Comparison of ENCODE assay signal across 8 cellular contexts in the genomic region with DNA sequence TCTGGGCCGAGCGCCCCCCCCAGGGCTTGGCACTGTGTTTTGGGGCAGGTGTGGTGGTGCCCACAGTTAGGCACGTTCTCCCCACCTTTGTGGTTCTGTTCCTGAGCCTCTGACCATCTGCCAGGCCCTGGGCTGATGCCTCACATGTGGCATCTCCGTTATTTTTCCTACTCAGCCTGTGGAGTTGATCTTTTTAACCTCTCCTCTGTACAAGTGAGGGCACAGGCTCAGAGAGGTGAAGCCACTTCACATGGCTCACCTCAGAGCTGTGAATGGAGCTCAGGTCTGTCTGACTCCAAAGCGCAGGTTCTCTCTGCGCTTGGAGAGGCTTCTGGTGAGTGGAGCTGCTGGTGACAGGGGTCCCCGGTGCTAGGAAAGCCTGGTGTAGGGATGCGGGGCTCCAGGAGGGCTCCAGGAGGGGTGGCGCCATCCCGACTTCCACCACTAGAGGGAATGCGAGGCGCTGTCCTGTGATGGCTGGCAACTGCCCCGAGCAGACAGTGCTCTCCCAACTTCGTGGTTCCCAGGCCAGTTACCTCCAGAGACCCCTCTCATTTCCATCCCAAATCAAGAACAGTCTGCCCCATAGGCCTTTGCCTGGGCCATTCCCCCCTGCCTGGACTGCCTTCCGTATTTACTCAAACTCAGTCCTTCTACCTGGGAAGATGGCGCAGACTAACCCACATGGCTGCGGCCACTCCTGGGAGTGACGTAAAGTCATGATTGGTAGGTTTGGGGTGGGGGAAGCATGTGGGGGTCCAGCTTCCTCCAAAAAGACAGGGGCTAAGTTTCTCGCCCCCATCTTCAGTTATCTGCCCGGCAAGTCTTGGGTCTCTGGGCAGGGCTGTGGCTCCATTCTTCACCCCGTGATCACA. TPM values are rescaled to one million over a fixed set of nuclear protein-coding genes. Genes with fewer than 3 reads are reported as not detected.
DNase-seq lines count a peak whose midpoint lies in the region; ATAC-seq and TF ChIP-seq lines count a peak whose summit lies in the region.

No MANE protein-coding gene starts in this region.

- BruUV-seq in Caco-2 (replicated peaks; lab: Mats Ljungman, UMichigan), result no TSS peak

- POLR2A ChIA-PET in Caco-2 (lab: Charles Lee), result no interaction called here
- POLR2A ChIA-PET in activated CD4-positive, alpha-beta memory T cell treated with anti-CD3 and anti-CD28 coated beads, Interleukin-2, amount 10 ng/mL, durations not matched to agents 7 days and 5 days (lab: Charles Lee), result no interaction called here

- H3K9me3 Mint-ChIP-seq in Caco-2 (ENCODE audit: unreplicated experiment) (no peaks in the 10 kb centered on the region), neural crest cell (no peaks in the 10 kb centered on the region)
- H3K9me3 Mint-ChIP-seq in activated CD4-positive, alpha-beta memory T cell treated with anti-CD3 and anti-CD28 coated beads, Interleukin-2, amount 10 ng/mL, durations not matched to agents 7 days and 5 days, result no peaks in the 10 kb centered on the region

- no peaks in the 10 kb centered on the region for H3K9me3 ChIP-seq in Caco-2

- ATAC-seq in HG02973 (IDR thresholded peaks at IDR 0.05; ENCODE audit: unreplicated experiment) (no peak), GM18873 (IDR thresholded peaks at IDR 0.05; ENCODE audit: low FRiP score, unreplicated experiment) (no peak)

- no peaks in the 10 kb centered on the region for H3K36me3 ChIP-seq in Caco-2 (ENCODE audit: control insufficient read depth, insufficient read depth, low read length)

- peak in 1 of 2 experiments; percentile 71 for DNase-seq in Caco-2
- DNase-seq in KBM-7, result peak; percentile 58
- peak; percentile 55 for DNase-seq in activated CD4-positive, alpha-beta memory T cell treated with anti-CD3 and anti-CD28 coated beads, Interleukin-2, amount 10 ng/mL, durations not matched to agents 7 days and 5 days
- DNase-seq in epithelial cell of proximal tubule (ENCODE audit: low read depth), result no peak
- DNase-seq in neural crest cell (ENCODE audit: low read depth, low spot score), result peak; percentile 67
- no peak for DNase-seq in NCI-H187 treated with DMSO at 0.1 percent for 48 hours (lab: John Stamatoyannopoulos, UW)

- TF ChIP-seq CTCF in Caco-2 (IDR thresholded peaks at IDR 0.05; ENCODE audit: insufficient read depth in 1 of 2, low read depth in 1 of 2, low read length in 1 of 2, severe bottlenecking in 1 of 2, unreplicated experiment in 1 of 2) (peak; percentile 74 to 81), epithelial cell of proximal tubule (conservative IDR thresholded peaks at IDR 0.05; ENCODE audit: low read depth, low read length) (peak; percentile 76), neural crest cell (conservative IDR thresholded peaks at IDR 0.05) (peak; percentile 74)

- H3K27me3 ChIP-seq in Caco-2 (replicated peaks; ENCODE audit: control insufficient read depth, insufficient read depth, low read length), result no peaks in the 10 kb centered on the region

- H3K4me3 ChIP-seq in Caco-2 (ENCODE audit: low read depth, low read length) (no peak overlapping the region), epithelial cell of proximal tubule (ENCODE audit: low read depth, low read length) (no peak overlapping the region)

- H3K4me1 Mint-ChIP-seq in Caco-2 (ENCODE audit: low read depth, unreplicated experiment), result peaks cover 4% of the 10 kb centered on the region
- H3K4me1 Mint-ChIP-seq in activated CD4-positive, alpha-beta memory T cell treated with anti-CD3 and anti-CD28 coated beads, Interleukin-2, amount 10 ng/mL, durations not matched to agents 7 days and 5 days, result peaks cover 9% of the 10 kb centered on the region
- H3K4me1 Mint-ChIP-seq in neural crest cell, result peaks cover 41% of the 10 kb centered on the region

- in situ Hi-C loops in KBM-7 (cut with MboI; ENCODE audit: low pct_unique_long_range_greater_than_20kb, low sequenced_read_pairs), result no loop called here

- CTCF ChIA-PET in Caco-2 (lab: Charles Lee), result interaction anchor here (0.6 kb wide), 1 partner anchor 431 kb away, joined by 3 read pairs; no protein-coding TSS in a partner anchor
- CTCF ChIA-PET in activated CD4-positive, alpha-beta memory T cell treated with anti-CD3 and anti-CD28 coated beads, Interleukin-2, amount 10 ng/mL, durations not matched to agents 7 days and 5 days (lab: Charles Lee), result interaction anchor here (0.7 to 1.3 kb wide), 3 partner anchors 36 to 113 kb away, joined by 3 to 4 read pairs (median 3); a partner anchor contains a TSS

- no peak overlapping the region for H3K27ac Mint-ChIP-seq in Caco-2 (ENCODE audit: unreplicated experiment)
- no peak overlapping the region for H3K27ac Mint-ChIP-seq in activated CD4-positive, alpha-beta memory T cell treated with anti-CD3 and anti-CD28 coated beads, Interleukin-2, amount 10 ng/mL, durations not matched to agents 7 days and 5 days
- H3K27ac Mint-ChIP-seq in neural crest cell (ENCODE audit: unreplicated experiment), result no peak overlapping the region

- intact Hi-C loops in Caco-2 (cut with micrococcal nuclease; ENCODE audit: unreplicated experiment), result no loop called here

- no peaks in the 10 kb centered on the region for H3K4me1 ChIP-seq in Caco-2

- H3K27me3 Mint-ChIP-seq in Caco-2 (ENCODE audit: insufficient read depth, unreplicated experiment) (no peaks in the 10 kb centered on the region), neural crest cell (ENCODE audit: low read depth) (no peaks in the 10 kb centered on the region)
- H3K27me3 Mint-ChIP-seq in activated CD4-positive, alpha-beta memory T cell treated with anti-CD3 and anti-CD28 coated beads, Interleukin-2, amount 10 ng/mL, durations not matched to agents 7 days and 5 days, result peaks cover 9% of the 10 kb centered on the region

- H3K36me3 Mint-ChIP-seq in Caco-2 (ENCODE audit: insufficient read depth, unreplicated experiment) (peaks cover 15% of the 10 kb centered on the region), neural crest cell (ENCODE audit: low read depth) (peaks cover 4% of the 10 kb centered on the region)
- no peaks in the 10 kb centered on the region for H3K36me3 Mint-ChIP-seq in activated CD4-positive, alpha-beta memory T cell treated with anti-CD3 and anti-CD28 coated beads, Interleukin-2, amount 10 ng/mL, durations not matched to agents 7 days and 5 days (ENCODE audit: low read depth)

- H3K4me3 Mint-ChIP-seq in Caco-2 (ENCODE audit: unreplicated experiment), result no peak overlapping the region
- no peak overlapping the region for H3K4me3 Mint-ChIP-seq in activated CD4-positive, alpha-beta memory T cell treated with anti-CD3 and anti-CD28 coated beads, Interleukin-2, amount 10 ng/mL, durations not matched to agents 7 days and 5 days
- H3K4me3 Mint-ChIP-seq in neural crest cell, result no peak overlapping the region

RNA-seq across cellular contexts. Expression of a gene that starts 9.9 kb away (rescaled TPM):
- total RNA-seq in Caco-2 (2022) (13.0 and 15.5 TPM in 2 replicates), epithelial cell of proximal tubule (12.4 and 15.3 TPM in 2 replicates), neural crest cell (57.4 and 60.1 TPM in 2 replicates)
- total RNA-seq in activated CD4-positive, alpha-beta memory T cell treated with anti-CD3 and anti-CD28 coated beads, Interleukin-2, amount 10 ng/mL, durations not matched to agents 7 days and 5 days, result 1 to 10 TPM; 3.7 to 4.2 TPM

RNA-seq across cellular contexts. Expression of a gene that starts 47.0 kb away (rescaled TPM):
- 51.3 and 54.5 TPM in 2 replicates for total RNA-seq in Caco-2 (2022)
- 10 to 100 TPM; 26.0 to 29.6 TPM for total RNA-seq in activated CD4-positive, alpha-beta memory T cell treated with anti-CD3 and anti-CD28 coated beads, Interleukin-2, amount 10 ng/mL, durations not matched to agents 7 days and 5 days
- 17.5 and 18.5 TPM in 2 replicates for total RNA-seq in epithelial cell of proximal tubule
- 39.8 and 44.5 TPM in 2 replicates for total RNA-seq in neural crest cell

Comparison
In these comparisons a context has a peak if more than half of its experiments do, and no peak if none do; other contexts are left out.
1. DNase-seq: peak in KBM-7 (single experiment), activated CD4-positive, alpha-beta memory T cell treated with anti-CD3 and anti-CD28 coated beads, Interleukin-2, amount 10 ng/mL, durations not matched to agents 7 days and 5 days (single experiment) and neural crest cell (single experiment); none in epithelial cell of proximal tubule (single experiment) and NCI-H187 treated with DMSO at 0.1 percent for 48 hours (single experiment).
2. Peak in every context shown above with its lines, with median percentiles within 50 percentile points of each other: CTCF ChIP-seq.